9 cellular contexts compared by ENCODE assay signal in the genomic region with DNA sequence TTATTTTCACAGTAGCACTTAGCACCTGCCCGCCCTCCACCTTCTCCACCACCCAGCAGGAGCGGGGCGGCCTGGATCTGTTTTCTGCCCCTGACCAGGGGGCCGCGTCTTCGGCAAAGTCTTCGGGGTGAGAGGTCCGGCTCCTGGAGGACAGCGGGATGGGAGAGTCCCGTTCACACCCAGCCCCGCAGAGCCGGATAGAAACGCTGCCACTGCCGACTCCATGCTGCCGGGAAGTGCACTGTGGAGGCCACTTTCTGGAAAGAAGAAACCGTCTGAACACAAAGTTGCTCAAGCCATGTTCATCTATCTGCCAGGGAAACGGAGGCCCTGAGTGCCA. TPM values are rescaled to one million over a fixed set of nuclear protein-coding genes. Genes with fewer than 3 reads are reported as not detected.
DNase-seq lines count a peak whose midpoint lies in the region; ATAC-seq, FAIRE-seq and TF ChIP-seq lines count a peak whose summit lies in the region.
"Had no signal": no experiment of that assay in that cellular context is flagged by ENCODE, and none has a peak within 500 bp of the region (broad histone marks: within the 10 kb centered on the region; RNA-seq: fewer than 3 reads in every experiment).

No MANE protein-coding gene starts in this region.

- H3K4me1 ChIP-seq in endothelial cell of umbilical vein (ENCODE audit: control insufficient read depth, extremely low read depth, insufficient read depth, low read length), result no peaks in the 10 kb centered on the region
- peaks cover 0 to 10% of the 10 kb centered on the region in 2 donors for H3K4me1 ChIP-seq in naive thymus-derived CD4-positive, alpha-beta T cell (ENCODE audit: control insufficient read depth in 2 of 2, insufficient read depth in 2 of 2, low read length in 2 of 2)
- H3K4me1 ChIP-seq: SJSA1 had no signal

- peak overlapping the region; percentile 87 to 96 (median 90) for H3K4me3 Mint-ChIP-seq in naive thymus-derived CD4-positive, alpha-beta T cell

- ATAC-seq in HG03159 (IDR thresholded peaks at IDR 0.05; ENCODE audit: unreplicated experiment), result peak; percentile 13
- peak; percentile 30 for ATAC-seq in naive thymus-derived CD4-positive, alpha-beta T cell
- no peak for ATAC-seq in HG03139 (IDR thresholded peaks at IDR 0.05; ENCODE audit: unreplicated experiment)

- H4K20me1 ChIP-seq in endothelial cell of umbilical vein (replicated peaks; ENCODE audit: control insufficient read depth, extremely low read depth, insufficient read depth, low read length), result no peaks in the 10 kb centered on the region

- peaks cover 48 to 67% (median 55%) of the 10 kb centered on the region in 5 donors for H3K27me3 Mint-ChIP-seq in naive thymus-derived CD4-positive, alpha-beta T cell

- peaks cover 23 to 29% of the 10 kb centered on the region in 2 experiments for H3K27me3 ChIP-seq in endothelial cell of umbilical vein (ENCODE audit: control insufficient read depth in 2 of 2, insufficient read depth in 2 of 2, low read length in 2 of 2)
- peaks cover 0 to 12% of the 10 kb centered on the region in 2 donors for H3K27me3 ChIP-seq in naive thymus-derived CD4-positive, alpha-beta T cell (ENCODE audit: control insufficient read depth in 2 of 2, insufficient read depth in 2 of 2, low read length in 2 of 2)
- H3K27me3 ChIP-seq: SJSA1 had no signal

- no peak for TF ChIP-seq CTCF in AG09309 (IDR thresholded peaks at IDR 0.05; ENCODE audit: control insufficient read depth, insufficient read depth, low read depth, low read length, missing control alignments)
- no peak for TF ChIP-seq CTCF in endothelial cell of umbilical vein (IDR thresholded peaks at IDR 0.05; ENCODE audit: extremely low read depth in 1 of 2, insufficient read depth in 1 of 2, low read depth in 1 of 2, low read length in 2 of 2)

- peak overlapping the region; percentile 35 for H3K4me2 ChIP-seq in endothelial cell of umbilical vein (ENCODE audit: insufficient read depth, low read length)

- FAIRE-seq in endothelial cell of umbilical vein (lab: Jason Lieb, UNC), result no peak

- H3K4me3 ChIP-seq in AG09309 (ENCODE audit: control insufficient read depth, low read depth, low read length), result peak overlapping the region; percentile 29
- H3K4me3 ChIP-seq in endothelial cell of umbilical vein (replicated peaks in 1 of 3; ENCODE audit: insufficient read depth in 1 of 3, low read depth in 1 of 3, low read length in 3 of 3), result peak overlapping the region in 1 of 3 experiments; percentile 3
- peak overlapping the region; percentile 62 for H3K4me3 ChIP-seq in naive thymus-derived CD4-positive, alpha-beta T cell (ENCODE audit: low read length)
- H3K4me3 ChIP-seq: SJSA1 had no signal

- no peaks in the 10 kb centered on the region for H3K36me3 ChIP-seq in endothelial cell of umbilical vein (ENCODE audit: control insufficient read depth in 2 of 2, extremely low read depth in 1 of 2, insufficient read depth in 2 of 2, low read length in 2 of 2)
- H3K36me3 ChIP-seq in naive thymus-derived CD4-positive, alpha-beta T cell (ENCODE audit: control insufficient read depth in 2 of 3, insufficient read depth in 3 of 3, low read length in 3 of 3), result no peaks in the 10 kb centered on the region
- H3K36me3 ChIP-seq: SJSA1 had no signal

- H2AFZ ChIP-seq in endothelial cell of umbilical vein (ENCODE audit: low read depth, low read length), result peak overlapping the region; percentile 57

- H3K79me2 ChIP-seq in endothelial cell of umbilical vein (ENCODE audit: control insufficient read depth, insufficient read depth, low read length), result no peaks in the 10 kb centered on the region

- peaks cover 0 to 14% (median 0%) of the 10 kb centered on the region in 11 donors for H3K9me3 Mint-ChIP-seq in naive thymus-derived CD4-positive, alpha-beta T cell

- intact Hi-C loops in endothelial cell of umbilical vein (cut with micrococcal nuclease), result no loop called here
- intact Hi-C loops in naive thymus-derived CD4-positive, alpha-beta T cell (cut with micrococcal nuclease), result loop anchor here (1.0 to 5.0 kb wide), 3 partner anchors 14 to 96 kb away; partner anchors contain the start of genes ZNF273 (in 2 of the 2) and ZNF138 (in 1 of the 2)

- no peak for DNase-seq in AG09309 (ENCODE audit: low read depth)
- no peak for DNase-seq in endothelial cell of umbilical vein (ENCODE audit: low read depth, low spot score)
- peak in 3 of 9 donors; percentile 13 to 24 (median 14) for DNase-seq in naive thymus-derived CD4-positive, alpha-beta T cell
- DNase-seq in activated gamma-delta T cell (lab: John Stamatoyannopoulos, UW), result no peak
- no peak for DNase-seq in NCI-H69 (lab: John Stamatoyannopoulos, UW)
- no peak for DNase-seq in globus pallidus (ENCODE audit: low spot score)

- POLR2A ChIA-PET in endothelial cell of umbilical vein (lab: Charles Lee), result no interaction called here
- POLR2A ChIA-PET in naive thymus-derived CD4-positive, alpha-beta T cell (lab: Charles Lee), result no interaction called here

- no peak for TF ChIP-seq POLR2A in endothelial cell of umbilical vein (IDR thresholded peaks at IDR 0.05; ENCODE audit: low read depth, low read length)

- no peak overlapping the region for H3K27ac ChIP-seq in endothelial cell of umbilical vein (ENCODE audit: insufficient read depth, low read depth, low read length)
- H3K27ac ChIP-seq in naive thymus-derived CD4-positive, alpha-beta T cell (ENCODE audit: low read depth, low read length), result no peak overlapping the region
- H3K27ac ChIP-seq: SJSA1 had no signal

- dilution Hi-C loops in endothelial cell of umbilical vein (cut with MboI; ENCODE audit: extremely low pct_ligation_motif_present, low sequenced_read_pairs), result no loop called here

- no peak overlapping the region for H3K9ac ChIP-seq in endothelial cell of umbilical vein (replicated peaks; ENCODE audit: extremely low read depth, insufficient read depth, low read length)

- H3K9me1 ChIP-seq in endothelial cell of umbilical vein (replicated peaks; ENCODE audit: control insufficient read depth, extremely low read depth, insufficient read depth, low read length), result no peaks in the 10 kb centered on the region

- H3K27ac Mint-ChIP-seq in naive thymus-derived CD4-positive, alpha-beta T cell, result peak overlapping the region in 5 of 9 donors; percentile 3 to 65 (median 19)

- no peaks in the 10 kb centered on the region for H3K9me3 ChIP-seq in endothelial cell of umbilical vein (replicated peaks; ENCODE audit: control insufficient read depth, insufficient read depth, low read length)
- no peaks in the 10 kb centered on the region for H3K9me3 ChIP-seq in naive thymus-derived CD4-positive, alpha-beta T cell (ENCODE audit: control insufficient read depth in 2 of 3, low read length in 3 of 3)

- peaks cover 0 to 6% (median 5%) of the 10 kb centered on the region in 5 donors for H3K36me3 Mint-ChIP-seq in naive thymus-derived CD4-positive, alpha-beta T cell

- peaks cover 11 to 21% (median 14%) of the 10 kb centered on the region in 7 donors for H3K4me1 Mint-ChIP-seq in naive thymus-derived CD4-positive, alpha-beta T cell

- no TSS peak for BruUV-seq in endothelial cell of umbilical vein (replicated peaks; lab: Mats Ljungman, UMichigan)

- CTCF ChIA-PET in endothelial cell of umbilical vein (lab: Charles Lee), result interaction anchor here (0.7 kb wide), 1 partner anchor 16 kb away, joined by 3 read pairs; no protein-coding TSS in a partner anchor
- CTCF ChIA-PET in naive thymus-derived CD4-positive, alpha-beta T cell (lab: Charles Lee), result no interaction called here

TF ChIP-seq in endothelial cell of umbilical vein, 7 proteins besides CTCF, POLR2A, EP300 and RAD21:
- TF ChIP-seq MAX (IDR thresholded peaks at IDR 0.05; ENCODE audit: insufficient read depth, insufficient read length) (no peak), GATA2 (IDR thresholded peaks at IDR 0.05; ENCODE audit: insufficient read depth, insufficient read length, low read depth, low read length) (no peak), FOS (IDR thresholded peaks at IDR 0.05; ENCODE audit: borderline replicate concordance, insufficient read depth, low read length) (no peak), POLR2AphosphoS5 (IDR thresholded peaks at IDR 0.05; ENCODE audit: insufficient read depth, low read depth, low read length) (no peak), MYC (IDR thresholded peaks at IDR 0.05; ENCODE audit: low read depth, low read length) (no peak), JUN (IDR thresholded peaks at IDR 0.05; ENCODE audit: borderline replicate concordance, insufficient read depth, insufficient read length, low read depth) (no peak), EZH2 (IDR thresholded peaks at IDR 0.05; ENCODE audit: borderline replicate concordance, low read depth, low read length, severe bottlenecking) (no peak)
TF ChIP-seq in endothelial cell of umbilical vein: peak in this region for 0.

RNA-seq across cellular contexts. Expression of gene ZNF273, which starts 14.5 kb away (rescaled TPM):
- total RNA-seq in endothelial cell of umbilical vein, result 4.0 and 4.1 TPM in 2 replicates
- 1.4 TPM in 2 replicates for polyA plus RNA-seq in endothelial cell of umbilical vein
- polyA plus RNA-seq in endothelial cell of umbilical vein (2011; cell fraction: cytosol; rRNA removed), result 1.6 and 1.9 TPM in 2 replicates
- polyA plus RNA-seq in endothelial cell of umbilical vein (2011; cell fraction: nucleus; rRNA removed), result 2.4 and 3.3 TPM in 2 replicates
- polyA plus RNA-seq in endothelial cell of umbilical vein (2012), result 1.6 and 1.8 TPM in 2 replicates
- 0.75 and 1.3 TPM in 2 replicates for polyA minus RNA-seq in endothelial cell of umbilical vein
- polyA minus RNA-seq in endothelial cell of umbilical vein (2011; cell fraction: cytosol; rRNA and poly(A)+ RNA removed), result 3.9 TPM
- polyA minus RNA-seq in endothelial cell of umbilical vein (2011; cell fraction: nucleus; rRNA and poly(A)+ RNA removed), result 3.2 and 5.2 TPM in 2 replicates
- total RNA-seq in naive thymus-derived CD4-positive, alpha-beta T cell, result 10 to 100 TPM in 1 of 5 experiments, 1 to 10 TPM in 4; 3.8 to 10.9 (median 7.5) TPM
- polyA plus RNA-seq in naive thymus-derived CD4-positive, alpha-beta T cell, result 1 to 10 TPM; 3.6 to 5.8 TPM
